14 cellular contexts compared by ENCODE assay signal in the genomic region with DNA sequence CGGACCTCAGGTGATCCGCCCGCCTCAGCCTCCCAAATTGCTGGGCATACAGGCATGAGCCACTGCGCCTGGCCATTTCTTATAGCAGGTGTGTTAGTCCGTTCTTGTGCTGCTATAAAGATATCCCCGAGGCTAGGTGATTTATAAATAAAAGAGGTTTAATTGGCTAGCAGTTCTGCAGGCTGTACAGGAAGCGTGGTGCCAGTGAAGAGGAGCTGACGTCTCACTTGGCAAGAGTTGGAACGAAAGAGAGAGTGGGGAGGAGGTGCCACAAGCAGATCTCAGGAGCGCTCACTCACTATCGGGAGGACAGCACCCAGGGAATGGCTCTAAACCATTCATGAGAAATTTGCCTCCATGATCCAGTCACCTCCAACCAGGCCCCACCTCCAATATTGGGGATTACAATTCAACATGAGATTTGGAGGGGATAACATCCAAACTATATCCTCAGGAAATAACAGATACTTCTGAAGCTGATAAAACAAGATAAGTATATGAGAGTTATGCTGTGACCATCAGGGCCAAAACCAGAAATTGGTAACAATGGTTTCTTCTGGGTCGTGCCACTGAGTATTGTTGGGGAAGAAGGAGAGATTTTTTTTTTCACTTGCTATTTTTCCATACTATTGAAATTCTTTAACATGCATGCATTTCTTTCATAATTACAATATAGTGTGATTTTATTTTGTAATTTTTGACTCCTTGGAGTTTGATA. TPM values are rescaled to one million over a fixed set of nuclear protein-coding genes. Genes with fewer than 3 reads are reported as not detected.
A peak's percentile ranks its signal among the peaks of the same experiment; 100 is the strongest.
DNase-seq lines count a peak whose midpoint lies in the region; ATAC-seq and TF ChIP-seq lines count a peak whose summit lies in the region.
"Had no signal": no experiment of that assay in that cellular context is flagged by ENCODE, and none has a peak within 500 bp of the region (broad histone marks: within the 10 kb centered on the region; RNA-seq: fewer than 3 reads in every experiment).

No MANE protein-coding gene starts in this region.

- H3K4me1 ChIP-seq in RWPE2 (ENCODE audit: insufficient read depth, poor library complexity, severe bottlenecking) = peaks cover 16% of the 10 kb centered on the region
- peaks cover 4% of the 10 kb centered on the region for H3K4me1 ChIP-seq in left ventricle myocardium inferior

- H3K4me3 ChIP-seq in RWPE2 (ENCODE audit: severe bottlenecking) = no peak overlapping the region
- no peak overlapping the region for H3K4me3 ChIP-seq in left ventricle myocardium inferior
- H3K4me3 ChIP-seq: cardiac muscle cell, tibial nerve had no signal

- no peaks in the 10 kb centered on the region for H3K27me3 ChIP-seq in RWPE2 (ENCODE audit: insufficient read depth, poor library complexity, severe bottlenecking)
- H3K27me3 ChIP-seq in left ventricle myocardium inferior (ENCODE audit: low read depth) = no peaks in the 10 kb centered on the region
- H3K27me3 ChIP-seq: cardiac muscle cell, tibial nerve had no signal

- H3K9me3 ChIP-seq in RWPE2 (ENCODE audit: severe bottlenecking) (no peaks in the 10 kb centered on the region), left ventricle myocardium inferior (replicated peaks) (no peaks in the 10 kb centered on the region)
- H3K9me3 ChIP-seq: tibial nerve had no signal

- TF ChIP-seq CTCF in C4-2B (conservative IDR thresholded peaks at IDR 0.05) = no peak
- TF ChIP-seq CTCF in RWPE2 (IDR thresholded peaks at IDR 0.05; ENCODE audit: poor library complexity, severe bottlenecking) = no peak
- no peak for TF ChIP-seq CTCF in left ventricle myocardium inferior (IDR thresholded peaks at IDR 0.05; ENCODE audit: borderline replicate concordance)

- intact Hi-C loops in left ventricle myocardium inferior (cut with micrococcal nuclease) = no loop called here

- no peaks in the 10 kb centered on the region for H3K36me3 ChIP-seq in RWPE2 (ENCODE audit: low read depth)
- H3K36me3 ChIP-seq in left ventricle myocardium inferior = no peaks in the 10 kb centered on the region
- H3K36me3 ChIP-seq: cardiac muscle cell, tibial nerve had no signal

- H3K27ac ChIP-seq in C4-2B (peak overlapping the region; percentile 2; the same call in 1 of the 2 replicates), RWPE2 (ENCODE audit: poor library complexity, severe bottlenecking) (peak overlapping the region; percentile 34), left ventricle myocardium inferior (replicated peaks) (peak overlapping the region; percentile 54), substantia nigra (ENCODE audit: low read depth, low read length, poor library complexity, severe bottlenecking) (no peak overlapping the region)
- H3K27ac ChIP-seq: cardiac muscle cell, tibial nerve had no signal

- peak; percentile 36 for DNase-seq in NCI-H1092 (lab: John Stamatoyannopoulos, UW)
- DNase-seq in RWPE2 (ENCODE audit: low spot score) = no peak
- DNase-seq in left ventricle myocardium inferior = peak; percentile 37
- DNase-seq in NCI-H748 treated with DMSO at 0.1 percent for 48 hours (lab: John Stamatoyannopoulos, UW) = no peak
- DNase-seq in GM19238 (ENCODE audit: insufficient read length, low spot score) = no peak
- DNase-seq in substantia nigra (lab: John Stamatoyannopoulos, UW) = no peak
- DNase-seq: islet precursor cell, MV-4-11 had no signal

- ATAC-seq in RWPE2 (ENCODE audit: low read depth) (peak; percentile 54), HG02852 (IDR thresholded peaks at IDR 0.05; ENCODE audit: unreplicated experiment) (no peak)
- ATAC-seq: activated naive CD4-positive, alpha-beta T cell treated with anti-CD3 and anti-CD28 coated beads, Interleukin-2, amount 50 U/mL, for 72 hours; SK-N-SH treated with all-trans-retinoic acid at 6 μM for 48 hours had no signal

RNA-seq across cellular contexts. Expression of gene RMC1, which starts 7.4 kb away (rescaled TPM):
- total RNA-seq in left ventricle myocardium inferior = 14.7 TPM

RNA-seq across cellular contexts. Expression of gene RIOK3, which starts 42.8 kb away (rescaled TPM):
- total RNA-seq in left ventricle myocardium inferior = 60.4 TPM

Comparison
In these comparisons a context has a peak if more than half of its experiments do, and no peak if none do; other contexts are left out.
1. DNase-seq: peak in NCI-H1092 (single experiment) and left ventricle myocardium inferior (single experiment); none in RWPE2 (single experiment), NCI-H748 treated with DMSO at 0.1 percent for 48 hours (single experiment), GM19238 (single experiment) and substantia nigra (0 of 49).